Comparison of ENCODE assay signal across 12 cellular contexts in genomic region chr1:19336543-19336942, GRCh38. TPM values are rescaled to one million over a fixed set of nuclear protein-coding genes. Genes with fewer than 3 reads are reported as not detected.
A peak's percentile ranks its signal among the peaks of the same experiment; 100 is the strongest.
DNase-seq lines count a peak whose midpoint lies in the region; ATAC-seq lines count a peak whose summit lies in the region.
"Had no signal": no experiment of that assay in that cellular context is flagged by ENCODE, and none has a peak within 500 bp of the region (broad histone marks: within the 10 kb centered on the region; RNA-seq: fewer than 3 reads in every experiment).

No MANE protein-coding gene starts in this region.

- intact Hi-C loops in left colon (cut with DNase I, micrococcal nuclease) = no loop called here

- ATAC-seq in left colon (peak; percentile 11), HG03025 (IDR thresholded peaks at IDR 0.05; ENCODE audit: low FRiP score, unreplicated experiment) (no peak)
- ATAC-seq in stimulated activated naive CD8-positive, alpha-beta T cell treated with anti-CD3 and anti-CD28 coated beads, Interleukin-15, Interleukin-2, amounts not matched to agents 100 U/mL and 50 U/mL, for 24 hours = peak; percentile 96

- peak; percentile 17 for DNase-seq in activated gamma-delta T cell treated with anti-CD3 and anti-CD28 coated beads, Interleukin-2, amount 50 U/mL, for 16 hours (ENCODE audit: low read depth)
- no peak for DNase-seq in activated gamma-delta T cell (lab: John Stamatoyannopoulos, UW)
- peak; percentile 70 for DNase-seq in activated T-cell treated with anti-CD3 and anti-CD28 coated beads for 48 hours (ENCODE audit: low read depth)
- DNase-seq in left colon = no peak
- DNase-seq in stimulated activated naive CD8-positive, alpha-beta T cell treated with anti-CD3 and anti-CD28 coated beads, Interleukin-15, Interleukin-2, amounts not matched to agents 100 U/mL and 50 U/mL, for 24 hours = peak; percentile 69
- DNase-seq in SK-N-DZ (ENCODE audit: low spot score) = no peak
- no peak for DNase-seq in NCI-H2081 (lab: John Stamatoyannopoulos, UW)
- DNase-seq: erythroblast, kidney, NCI-H1694, stomach had no signal

RNA-seq across cellular contexts. Expression of gene SLC66A1, which starts 24.4 kb away (rescaled TPM):
- total RNA-seq in left colon = 10 to 100 TPM; 13.7 to 16.1 TPM
- polyA plus RNA-seq in SK-N-DZ (2014; cell fraction: cytosol; rRNA removed) = 19.6 and 24.8 TPM in 2 replicates
- 14.5 and 15.5 TPM in 2 replicates for polyA plus RNA-seq in SK-N-DZ (2014; cell fraction: nucleus; rRNA removed)

RNA-seq across cellular contexts. Expression of gene AKR7A2, which starts 24.6 kb away (rescaled TPM):
- 100 to 1,000 TPM in 1 of 2 donors, 10 to 100 TPM in 1; 98.7 to 104 TPM for total RNA-seq in left colon
- 108 and 121 TPM in 2 replicates for polyA plus RNA-seq in SK-N-DZ (2014; cell fraction: cytosol; rRNA removed)
- polyA plus RNA-seq in SK-N-DZ (2014; cell fraction: nucleus; rRNA removed) = 78.5 and 88.6 TPM in 2 replicates

RNA-seq across cellular contexts. Expression of gene AKR7A3, which starts 48.0 kb away (rescaled TPM):
- 10 to 100 TPM; 92.5 to 94.3 TPM for total RNA-seq in left colon
- 0.32 and 0.59 TPM in 2 replicates for polyA plus RNA-seq in SK-N-DZ (2014; cell fraction: cytosol; rRNA removed)
- 5.5 and 9.6 TPM in 2 replicates for polyA plus RNA-seq in SK-N-DZ (2014; cell fraction: nucleus; rRNA removed)

Comparison
In these comparisons a context has a peak if more than half of its experiments do, and no peak if none do; other contexts are left out.
1. DNase-seq: peak in activated gamma-delta T cell treated with anti-CD3 and anti-CD28 coated beads, Interleukin-2, amount 50 U/mL, for 16 hours (single experiment), activated T-cell treated with anti-CD3 and anti-CD28 coated beads for 48 hours (single experiment) and stimulated activated naive CD8-positive, alpha-beta T cell treated with anti-CD3 and anti-CD28 coated beads, Interleukin-15, Interleukin-2, amounts not matched to agents 100 U/mL and 50 U/mL, for 24 hours (single experiment); none in activated gamma-delta T cell (single experiment), left colon (0 of 2), SK-N-DZ (single experiment) and NCI-H2081 (0 of 2).